ENCODE assay signal across 1 cellular context in genomic region chr9:38016375-38017120, GRCh38.
TF ChIP-seq lines count a peak whose summit lies in the region.

No MANE protein-coding gene starts in this region.

TF ChIP-seq in endothelial cell of umbilical vein, 7 proteins besides CTCF, POLR2A, EP300 and RAD21:
- TF ChIP-seq MYC (IDR thresholded peaks at IDR 0.05; ENCODE audit: low read depth, low read length): no peak
- TF ChIP-seq POLR2AphosphoS5 (IDR thresholded peaks at IDR 0.05; ENCODE audit: insufficient read depth, low read depth, low read length): no peak
